In genomic region chr21:34603002-34603709, GRCh38 we compare ENCODE assay signal across 8 cellular contexts. TPM values are rescaled to one million over a fixed set of nuclear protein-coding genes. Genes with fewer than 3 reads are reported as not detected.
DNase-seq lines count a peak whose midpoint lies in the region; TF ChIP-seq lines count a peak whose summit lies in the region.

No MANE protein-coding gene starts in this region.

- no peak for TF ChIP-seq EP300 in ovary (IDR thresholded peaks at IDR 0.05)
- TF ChIP-seq EP300 in tibial nerve (IDR thresholded peaks at IDR 0.05), result no peak

- H3K4me2 ChIP-seq in MM.1S (ENCODE audit: low read depth, low read length), result no peak overlapping the region

- no peaks in the 10 kb centered on the region for H4K20me1 ChIP-seq in MM.1S (ENCODE audit: insufficient read depth, low read length)

- WGBS in ovary, 3 donors, result 33 to 35% (median 33%) methylated on average over 19 of the region's 19 CpGs
- 29 to 32% methylated on average over 19 of the region's 19 CpGs for whole genome bisulfite sequencing in tibial nerve, 2 donors

- H3K79me2 ChIP-seq in MM.1S (ENCODE audit: low read length), result peaks cover 7% of the 10 kb centered on the region

- DNase-seq in DMS 273 (lab: John Stamatoyannopoulos, UW; ENCODE audit: unreplicated experiment) (peak; percentile 56), DMS 273 treated with DMSO at 0.1 percent for 48 hours (lab: John Stamatoyannopoulos, UW) (no peak), MM.1S (peak; percentile 67), SJSA1 (ENCODE audit: low read depth in 1 of 2, low spot score in 2 of 2) (peak; percentile 58 to 75), germinal center (ENCODE audit: low spot score) (peak; percentile 54), ovary (peak; percentile 48 to 80 (median 71)), tibial nerve (ENCODE audit: low spot score in 2 of 2) (peak; percentile 81 to 94)
- peak; percentile 24 for DNase-seq in activated gamma-delta T cell treated with anti-CD3 and anti-CD28 coated beads, Interleukin-2, amount 50 U/mL, for 16 hours (ENCODE audit: low read depth)

- no peaks in the 10 kb centered on the region for H3K9me2 ChIP-seq in MM.1S (replicated peaks; ENCODE audit: insufficient read depth, low read length)

- H3K9ac ChIP-seq in MM.1S (ENCODE audit: low read length), result no peak overlapping the region

- H3K27ac ChIP-seq in MM.1S (ENCODE audit: low read length), result no peak overlapping the region
- no peak overlapping the region for H3K27ac ChIP-seq in SJSA1
- no peak overlapping the region for H3K27ac ChIP-seq in ovary
- H3K27ac ChIP-seq in tibial nerve, result peak overlapping the region in 1 of 4 donors; percentile 39

- H3K27me3 ChIP-seq in MM.1S (replicated peaks; ENCODE audit: insufficient read depth, low read length) (no peaks in the 10 kb centered on the region), SJSA1 (replicated peaks) (no peaks in the 10 kb centered on the region), ovary (no peaks in the 10 kb centered on the region), tibial nerve (no peaks in the 10 kb centered on the region)

- H3K9me3 ChIP-seq in MM.1S (replicated peaks; ENCODE audit: insufficient read depth, low read length) (no peaks in the 10 kb centered on the region), SJSA1 (replicated peaks) (no peaks in the 10 kb centered on the region), ovary (no peaks in the 10 kb centered on the region), tibial nerve (no peaks in the 10 kb centered on the region)

- H3K36me3 ChIP-seq in MM.1S (replicated peaks; ENCODE audit: insufficient read depth, low read length) (no peaks in the 10 kb centered on the region), SJSA1 (no peaks in the 10 kb centered on the region), ovary (no peaks in the 10 kb centered on the region), tibial nerve (no peaks in the 10 kb centered on the region)

- intact Hi-C loops in ovary (cut with DNase I), result loop anchor here in 1 of 4 donors (10.0 kb wide), 1 partner anchor 62 kb away; the partner anchor contains the start of gene CLIC6

- TF ChIP-seq POLR2A in ovary (IDR thresholded peaks at IDR 0.05), result no peak
- TF ChIP-seq POLR2A in tibial nerve (IDR thresholded peaks at IDR 0.05), result no peak

- TF ChIP-seq CTCF in MM.1S (IDR thresholded peaks at IDR 0.05; ENCODE audit: low read length), result peak; percentile 85
- peak; percentile 22 to 37 (median 32) for TF ChIP-seq CTCF in ovary (IDR thresholded peaks at IDR 0.05)
- TF ChIP-seq CTCF in tibial nerve (IDR thresholded peaks at IDR 0.05), result peak; percentile 65 to 86 (median 75)

- no peaks in the 10 kb centered on the region for H3K4me1 ChIP-seq in MM.1S (ENCODE audit: low read length)
- H3K4me1 ChIP-seq in SJSA1 (replicated peaks), result peaks cover 8% of the 10 kb centered on the region; the same call in 1 of the 2 replicates
- no peaks in the 10 kb centered on the region for H3K4me1 ChIP-seq in ovary (ENCODE audit: insufficient read depth)
- H3K4me1 ChIP-seq in tibial nerve, result peaks cover 0 to 21% (median 4%) of the 10 kb centered on the region in 4 donors

- no peaks in the 10 kb centered on the region for H3F3A ChIP-seq in MM.1S (ENCODE audit: insufficient read depth, low read length)

- no peak overlapping the region for H3K4me3 ChIP-seq in MM.1S (ENCODE audit: low read length)
- H3K4me3 ChIP-seq in SJSA1, result no peak overlapping the region
- no peak overlapping the region for H3K4me3 ChIP-seq in ovary
- no peak overlapping the region for H3K4me3 ChIP-seq in tibial nerve

- H2AFZ ChIP-seq in MM.1S (ENCODE audit: low read length), result no peak overlapping the region

RNA-seq across cellular contexts. Expression of gene RCAN1, which starts 11.8 kb away (rescaled TPM):
- 123 and 132 TPM in 2 replicates for total RNA-seq in SJSA1 (2014; rRNA removed; shearing (Covaris generic))
- 10 to 100 TPM in 4 of 7 donors, 1 to 10 TPM in 3; 8.7 to 13.3 (median 10.0) TPM for total RNA-seq in ovary
- polyA plus RNA-seq in ovary, result 10 to 100 TPM in 1 of 2 donors, 1 to 10 TPM in 1; 8.6 to 26.7 TPM
- 10 to 100 TPM; 51.8 to 71.2 (median 66.7) TPM for total RNA-seq in tibial nerve

Comparison
In these comparisons a context has a peak if more than half of its experiments do, and no peak if none do; other contexts are left out.
1. CTCF ChIP-seq: peak in every context shown above with its lines; median percentile 85 in MM.1S; 75 in tibial nerve; 32 in ovary.